ENCODE assay signal across 8 cellular contexts in the genomic region with DNA sequence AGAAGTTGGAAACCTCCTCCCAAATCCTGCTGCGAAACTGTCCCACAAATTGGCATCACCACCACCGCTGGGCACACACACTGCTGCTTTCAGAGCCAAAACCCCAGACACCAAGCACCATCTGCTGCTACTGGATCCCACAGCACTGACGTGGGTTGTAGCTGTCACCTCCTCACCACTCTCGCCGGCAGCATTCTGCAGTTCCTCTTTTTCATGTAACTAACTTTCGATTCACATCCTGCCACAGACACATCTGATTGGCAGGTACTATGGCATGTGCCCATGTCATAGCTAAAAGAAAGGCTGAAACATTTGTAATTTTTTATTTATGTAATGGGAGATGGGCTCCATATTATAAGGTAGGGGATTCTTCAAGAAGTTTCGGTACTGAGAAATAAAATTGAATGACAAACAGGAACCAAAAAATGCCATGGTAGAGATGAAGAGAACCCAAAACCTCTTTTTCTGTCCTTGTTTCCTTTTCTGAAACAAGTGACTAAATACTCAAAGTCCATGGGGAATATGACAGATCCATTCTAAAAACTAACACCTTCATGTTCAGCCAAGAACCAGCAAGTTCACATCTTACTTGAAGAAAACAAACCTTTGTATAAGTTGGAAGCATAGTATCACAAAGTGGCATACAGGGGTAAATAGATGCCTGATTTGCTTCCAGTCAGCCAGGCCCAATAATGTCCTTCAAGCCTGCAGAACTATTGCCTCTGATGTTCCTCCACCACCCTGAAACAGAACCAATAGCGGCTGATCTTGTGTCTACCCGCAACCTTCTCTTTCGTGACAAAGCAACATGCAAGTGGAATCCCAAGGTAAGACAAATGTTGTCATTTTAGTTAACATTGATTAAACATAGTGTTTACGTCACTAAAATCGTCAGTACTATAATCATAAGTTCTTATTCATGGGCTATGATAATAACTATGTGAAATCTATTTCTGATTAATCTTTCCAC. TPM values are rescaled to one million over a fixed set of nuclear protein-coding genes. Genes with fewer than 3 reads are reported as not detected.
A peak's percentile ranks its signal among the peaks of the same experiment; 100 is the strongest.
DNase-seq lines count a peak whose midpoint lies in the region; ATAC-seq and TF ChIP-seq lines count a peak whose summit lies in the region.

No MANE protein-coding gene starts in this region.

- no peak overlapping the region for H3K18ac ChIP-seq in mesendoderm (ENCODE audit: low read length)

- TF ChIP-seq CTCF in natural killer cell (IDR thresholded peaks at IDR 0.05) = no peak
- TF ChIP-seq CTCF in suprapubic skin (IDR thresholded peaks at IDR 0.05) = no peak

- no peak overlapping the region for H4K5ac ChIP-seq in mesendoderm (ENCODE audit: low read length)

- intact Hi-C loops in natural killer cell (cut with micrococcal nuclease) = loop anchor here (1.0 to 10.0 kb wide), 6 partner anchors 34 to 515 kb away; a partner anchor contains a TSS

- H2BK15ac ChIP-seq in mesendoderm (replicated peaks; ENCODE audit: low read depth) = no peak overlapping the region

- H3K79me1 ChIP-seq in mesendoderm (ENCODE audit: low read length) = no peaks in the 10 kb centered on the region

- H3K9ac ChIP-seq in mesendoderm (ENCODE audit: low read length) = no peak overlapping the region

- no peak overlapping the region for H3K4ac ChIP-seq in mesendoderm (ENCODE audit: low read depth, low read length)

- H3K27ac ChIP-seq in suprapubic skin (no peak overlapping the region), mesendoderm (ENCODE audit: low read depth, low read length) (no peak overlapping the region)

- ATAC-seq in GM18861 (IDR thresholded peaks at IDR 0.05; ENCODE audit: unreplicated experiment) (peak; percentile 96), HG02973 (IDR thresholded peaks at IDR 0.05; ENCODE audit: unreplicated experiment) (peak; percentile 99), natural killer cell (peak; percentile 87 to 94 (median 93))

- H3K27ac Mint-ChIP-seq in natural killer cell = peak overlapping the region; percentile 80 to 96

- H3K36me3 Mint-ChIP-seq in natural killer cell = no peaks in the 10 kb centered on the region

- H3K79me2 ChIP-seq in mesendoderm (ENCODE audit: control insufficient read depth, insufficient read depth, low read length) = no peaks in the 10 kb centered on the region

- no peaks in the 10 kb centered on the region for H3K9me3 Mint-ChIP-seq in natural killer cell

- no peak for TF ChIP-seq POLR2A in suprapubic skin (IDR thresholded peaks at IDR 0.05)

- no peak overlapping the region for H4K8ac ChIP-seq in mesendoderm (ENCODE audit: low read depth, low read length)

- peak overlapping the region; percentile 78 for H3K4me3 Mint-ChIP-seq in natural killer cell

- H3K4me2 ChIP-seq in mesendoderm (ENCODE audit: low read length) = no peak overlapping the region

- no peak overlapping the region for H2BK120ac ChIP-seq in mesendoderm (ENCODE audit: low read depth, low read length)

- DNase-seq in SKM-1 (lab: John Stamatoyannopoulos, UW; ENCODE audit: unreplicated experiment) (peak; percentile 91), natural killer cell (peak; percentile 75), suprapubic skin (ENCODE audit: low spot score in 2 of 2) (peak; percentile 79 to 81), mesendoderm (no peak), 8988T (no peak)
- DNase-seq in activated naive CD4-positive, alpha-beta T cell treated with anti-CD3 and anti-CD28 coated beads, Interleukin-2, amount 50 U/mL, for 16 hours = peak; percentile 46

- peaks cover 0 to 3% of the 10 kb centered on the region in 2 donors for H3K27me3 Mint-ChIP-seq in natural killer cell (ENCODE audit: low read depth in 2 of 2)

- H3K4me1 Mint-ChIP-seq in natural killer cell = peaks cover 27 to 43% of the 10 kb centered on the region in 2 donors

- H3K9me3 ChIP-seq in suprapubic skin = no peaks in the 10 kb centered on the region

- H3K36me3 ChIP-seq in suprapubic skin (no peaks in the 10 kb centered on the region), mesendoderm (ENCODE audit: control insufficient read depth, insufficient read depth, low read length) (no peaks in the 10 kb centered on the region)

- H2AK5ac ChIP-seq in mesendoderm (ENCODE audit: low read length) = no peak overlapping the region

- WGBS in suprapubic skin = 71% methylated on average over 12 of the region's 12 CpGs
- WGBS in mesendoderm (ENCODE audit: extremely low coverage, insufficient coverage, low lambda C conversion rate) = no CpG with 5 or more reads among the region's 12 CpGs

- H2BK5ac ChIP-seq in mesendoderm (ENCODE audit: low read length) = no peak overlapping the region

- H3K4me3 ChIP-seq in suprapubic skin = no peak overlapping the region
- no peak overlapping the region for H3K4me3 ChIP-seq in mesendoderm (ENCODE audit: low read length)

- no peak for TF ChIP-seq EP300 in suprapubic skin (IDR thresholded peaks at IDR 0.05)

- no peak overlapping the region for H3K23ac ChIP-seq in mesendoderm (ENCODE audit: low read length)

- H3K56ac ChIP-seq in mesendoderm (ENCODE audit: low read length) = no peak overlapping the region

- H3K27me3 ChIP-seq in suprapubic skin (no peaks in the 10 kb centered on the region), mesendoderm (ENCODE audit: insufficient read depth, low read length, poor library complexity) (no peaks in the 10 kb centered on the region)

- peaks cover 2% of the 10 kb centered on the region for H3K4me1 ChIP-seq in suprapubic skin
- H3K4me1 ChIP-seq in mesendoderm (ENCODE audit: control insufficient read depth, low read depth, low read length) = no peaks in the 10 kb centered on the region

RNA-seq across cellular contexts. Expression of a gene that starts 26.6 kb away (rescaled TPM):
- total RNA-seq in natural killer cell = 1 to 10 TPM in 1 of 3 donors, under 1 TPM in 2; 0.45 to 1.3 (median 0.77) TPM
- under 1 TPM in 3 of 4 donors, not detected in 1; 0.10 to 0.56 (median 0.34) TPM for total RNA-seq in suprapubic skin
- polyA plus RNA-seq in mesendoderm (2013, experiment 1 of 2) = not detected
- polyA plus RNA-seq in mesendoderm (2013, experiment 2 of 2) = not detected

RNA-seq across cellular contexts. Expression of a gene that starts 33.8 kb away (rescaled TPM):
- total RNA-seq in natural killer cell = 100 to 1,000 TPM; 306 to 365 (median 343) TPM
- total RNA-seq in suprapubic skin = 10 to 100 TPM in 2 of 4 donors, 1 to 10 TPM in 2; 5.3 to 20.8 (median 13.8) TPM
- not detected for polyA plus RNA-seq in mesendoderm (2013, experiment 1 of 2)
- not detected for polyA plus RNA-seq in mesendoderm (2013, experiment 2 of 2)

Comparison
In these comparisons a context has a peak if more than half of its experiments do, and no peak if none do; other contexts are left out.
1. DNase-seq: peak in SKM-1 (single experiment), activated naive CD4-positive, alpha-beta T cell treated with anti-CD3 and anti-CD28 coated beads, Interleukin-2, amount 50 U/mL, for 16 hours (single experiment), natural killer cell (single experiment) and suprapubic skin (2 of 2); none in mesendoderm (single experiment) and 8988T (single experiment).
2. RNA of a gene that starts 33.8 kb away (total RNA-seq): 306 to 365 TPM in natural killer cell; 5.3 to 20.8 TPM in suprapubic skin; every median in the first group is over 10 times any median in the second.
3. Peak in every context shown above with its lines, with median percentiles within 50 percentile points of each other: ATAC-seq.